In genomic region chr7:121873795-121874194, GRCh38 we compare ENCODE assay signal across 10 cellular contexts. TPM values are rescaled to one million over a fixed set of nuclear protein-coding genes. Genes with fewer than 3 reads are reported as not detected.
DNase-seq lines count a peak whose midpoint lies in the region; ATAC-seq and TF ChIP-seq lines count a peak whose summit lies in the region.
"Had no signal": no experiment of that assay in that cellular context is flagged by ENCODE, and none has a peak within 500 bp of the region (broad histone marks: within the 10 kb centered on the region; RNA-seq: fewer than 3 reads in every experiment).

No MANE protein-coding gene starts in this region.

- intact Hi-C loops in psoas muscle (cut with DNase I): no loop called here
- intact Hi-C loops in CD4-positive, alpha-beta memory T cell (cut with micrococcal nuclease): no loop called here
- intact Hi-C loops in activated T-helper 1 cell treated with anti-CD3 and anti-CD28 coated beads, Interleukin-12 subunit alpha, Interleukin-12 subunit beta, Interleukin-2, Interleukin-4 antibody, amounts not matched to agents 30 ng/mL and 10 ng/mL and 1 ng/mL, durations not matched to agents 14 hours and 24 hours and 36 hours (cut with micrococcal nuclease): no loop called here

- peaks cover 10% of the 10 kb centered on the region for H3K4me1 ChIP-seq in SJSA1 (replicated peaks)
- H3K4me1 ChIP-seq in foreskin keratinocyte: peaks cover 31% of the 10 kb centered on the region
- no peaks in the 10 kb centered on the region for H3K4me1 ChIP-seq in psoas muscle
- H3K4me1 ChIP-seq in CD4-positive, alpha-beta memory T cell (ENCODE audit: insufficient read depth, low read length): no peaks in the 10 kb centered on the region

- POLR2A ChIA-PET in CD4-positive, alpha-beta memory T cell (lab: Charles Lee; ENCODE audit: partially characterized antibody): no interaction called here

- ATAC-seq in foreskin keratinocyte (peak; percentile 42), psoas muscle (no peak)

- TF ChIP-seq CTCF in GM13976 (IDR thresholded peaks at IDR 0.05; ENCODE audit: borderline replicate concordance, control extremely low read depth, extremely low read depth, insufficient read depth, missing control alignments) (no peak), foreskin keratinocyte (conservative IDR thresholded peaks at IDR 0.05) (no peak), psoas muscle (IDR thresholded peaks at IDR 0.05) (no peak)

- H3K27ac Mint-ChIP-seq in CD4-positive, alpha-beta memory T cell: no peak overlapping the region
- H3K27ac Mint-ChIP-seq in activated T-helper 1 cell treated with anti-CD3 and anti-CD28 coated beads, Interleukin-12 subunit alpha, Interleukin-12 subunit beta, Interleukin-2, Interleukin-4 antibody, amounts not matched to agents 30 ng/mL and 10 ng/mL and 1 ng/mL, durations not matched to agents 14 hours and 24 hours and 36 hours: no peak overlapping the region
- H3K27ac Mint-ChIP-seq: activated naive CD4-positive, alpha-beta T cell treated with anti-CD3 and anti-CD28 coated beads, Interleukin-2, amount 10 ng/mL, durations not matched to agents 7 days and 5 days had no signal

- peak overlapping the region in 1 of 8 donors; percentile 50 for H3K4me3 Mint-ChIP-seq in CD4-positive, alpha-beta memory T cell
- H3K4me3 Mint-ChIP-seq in activated T-helper 1 cell treated with anti-CD3 and anti-CD28 coated beads, Interleukin-12 subunit alpha, Interleukin-12 subunit beta, Interleukin-2, Interleukin-4 antibody, amounts not matched to agents 30 ng/mL and 10 ng/mL and 1 ng/mL, durations not matched to agents 14 hours and 24 hours and 36 hours: no peak overlapping the region

- in situ Hi-C loops in GM13976 (cut with MboI; ENCODE audit: low sequenced_read_pairs, unreplicated experiment): no loop called here

- no peaks in the 10 kb centered on the region for H3K36me3 Mint-ChIP-seq in CD4-positive, alpha-beta memory T cell
- H3K36me3 Mint-ChIP-seq in activated T-helper 1 cell treated with anti-CD3 and anti-CD28 coated beads, Interleukin-12 subunit alpha, Interleukin-12 subunit beta, Interleukin-2, Interleukin-4 antibody, amounts not matched to agents 30 ng/mL and 10 ng/mL and 1 ng/mL, durations not matched to agents 14 hours and 24 hours and 36 hours (ENCODE audit: low read depth): no peaks in the 10 kb centered on the region
- H3K36me3 Mint-ChIP-seq: activated naive CD4-positive, alpha-beta T cell treated with anti-CD3 and anti-CD28 coated beads, Interleukin-2, amount 10 ng/mL, durations not matched to agents 7 days and 5 days had no signal

- peaks cover 0 to 9% (median 4%) of the 10 kb centered on the region in 8 donors for H3K9me3 Mint-ChIP-seq in CD4-positive, alpha-beta memory T cell
- no peaks in the 10 kb centered on the region for H3K9me3 Mint-ChIP-seq in activated T-helper 1 cell treated with anti-CD3 and anti-CD28 coated beads, Interleukin-12 subunit alpha, Interleukin-12 subunit beta, Interleukin-2, Interleukin-4 antibody, amounts not matched to agents 30 ng/mL and 10 ng/mL and 1 ng/mL, durations not matched to agents 14 hours and 24 hours and 36 hours
- H3K9me3 Mint-ChIP-seq: activated naive CD4-positive, alpha-beta T cell treated with anti-CD3 and anti-CD28 coated beads, Interleukin-2, amount 10 ng/mL, durations not matched to agents 7 days and 5 days had no signal

- peak overlapping the region; percentile 26 for H3K4me3 ChIP-seq in SJSA1
- H3K4me3 ChIP-seq in psoas muscle: peak overlapping the region; percentile 60
- no peak overlapping the region for H3K4me3 ChIP-seq in CD4-positive, alpha-beta memory T cell (ENCODE audit: low read length in 2 of 2)

- WGBS in psoas muscle, 3 donors: 6 to 7% (median 7%) methylated on average over 10 of the region's 10 CpGs

- H3K27ac ChIP-seq in SJSA1: no peak overlapping the region
- H3K27ac ChIP-seq in foreskin keratinocyte: peak overlapping the region; percentile 43
- H3K27ac ChIP-seq in psoas muscle: no peak overlapping the region
- no peak overlapping the region for H3K27ac ChIP-seq in CD4-positive, alpha-beta memory T cell (ENCODE audit: low read depth, low read length)

- peaks cover 0 to 6% (median 4%) of the 10 kb centered on the region in 4 donors for H3K4me1 Mint-ChIP-seq in CD4-positive, alpha-beta memory T cell
- H3K4me1 Mint-ChIP-seq in activated T-helper 1 cell treated with anti-CD3 and anti-CD28 coated beads, Interleukin-12 subunit alpha, Interleukin-12 subunit beta, Interleukin-2, Interleukin-4 antibody, amounts not matched to agents 30 ng/mL and 10 ng/mL and 1 ng/mL, durations not matched to agents 14 hours and 24 hours and 36 hours (ENCODE audit: low read depth): no peaks in the 10 kb centered on the region

- peak; percentile 11 for DNase-seq in GM13976 (ENCODE audit: low spot score)
- no peak for DNase-seq in SJSA1 (ENCODE audit: low read depth in 1 of 2, low spot score in 2 of 2)
- DNase-seq in foreskin keratinocyte: peak; percentile 73 to 80
- no peak for DNase-seq in psoas muscle
- no peak for DNase-seq in CD4-positive, alpha-beta memory T cell
- DNase-seq in activated T-helper 1 cell treated with anti-CD3 and anti-CD28 coated beads, Interleukin-12 subunit alpha, Interleukin-12 subunit beta, Interleukin-2, Interleukin-4 antibody, amounts not matched to agents 30 ng/mL and 10 ng/mL and 1 ng/mL, durations not matched to agents 14 hours and 24 hours and 36 hours (ENCODE audit: low spot score): no peak
- no peak for DNase-seq in NCI-H510A (lab: John Stamatoyannopoulos, UW)
- DNase-seq in DMS79 treated with DMSO at 0.1 percent for 48 hours (lab: John Stamatoyannopoulos, UW): no peak
- DNase-seq: activated naive CD4-positive, alpha-beta T cell treated with anti-CD3 and anti-CD28 coated beads, Interleukin-2, amount 10 ng/mL, durations not matched to agents 7 days and 5 days had no signal

- peaks cover 81% of the 10 kb centered on the region for H3K27me3 ChIP-seq in SJSA1 (replicated peaks)
- no peaks in the 10 kb centered on the region for H3K27me3 ChIP-seq in foreskin keratinocyte
- peaks cover 2 to 45% (median 10%) of the 10 kb centered on the region in 3 donors for H3K27me3 ChIP-seq in psoas muscle (ENCODE audit: insufficient read depth in 3 of 3, low read length in 2 of 3)
- no peaks in the 10 kb centered on the region for H3K27me3 ChIP-seq in CD4-positive, alpha-beta memory T cell (ENCODE audit: insufficient read depth, low read length)

- CTCF ChIA-PET in CD4-positive, alpha-beta memory T cell (lab: Charles Lee; ENCODE audit: partially characterized antibody): no interaction called here

- no peaks in the 10 kb centered on the region for H3K9me3 ChIP-seq in SJSA1 (replicated peaks)
- no peaks in the 10 kb centered on the region for H3K9me3 ChIP-seq in psoas muscle
- H3K9me3 ChIP-seq in CD4-positive, alpha-beta memory T cell (ENCODE audit: control insufficient read depth in 1 of 2, low read length in 2 of 2): no peaks in the 10 kb centered on the region

- H3K36me3 ChIP-seq in SJSA1 (no peaks in the 10 kb centered on the region), psoas muscle (ENCODE audit: insufficient read depth in 1 of 2, low read depth in 1 of 2) (no peaks in the 10 kb centered on the region)
- no peaks in the 10 kb centered on the region for H3K36me3 ChIP-seq in CD4-positive, alpha-beta memory T cell (ENCODE audit: insufficient read depth, low read length)

- H3K27me3 Mint-ChIP-seq in CD4-positive, alpha-beta memory T cell: peaks cover 10 to 25% of the 10 kb centered on the region in 2 donors
- peaks cover 31% of the 10 kb centered on the region for H3K27me3 Mint-ChIP-seq in activated T-helper 1 cell treated with anti-CD3 and anti-CD28 coated beads, Interleukin-12 subunit alpha, Interleukin-12 subunit beta, Interleukin-2, Interleukin-4 antibody, amounts not matched to agents 30 ng/mL and 10 ng/mL and 1 ng/mL, durations not matched to agents 14 hours and 24 hours and 36 hours (ENCODE audit: insufficient read depth)

RNA-seq across cellular contexts. Expression of gene PTPRZ1, which starts 0.8 kb away (rescaled TPM):
- total RNA-seq in SJSA1 (2014; rRNA removed; shearing (Covaris generic)): 0.22 TPM in 1 of 2 replicates, not detected in the other
- total RNA-seq in foreskin keratinocyte: 29.9 and 32.3 TPM in 2 replicates
- polyA plus RNA-seq in foreskin keratinocyte: 7.8 and 10.0 TPM in 2 replicates
- under 1 TPM in 1 of 4 donors, not detected in 3; 0.30 TPM for total RNA-seq in psoas muscle
- under 1 TPM in 2 of 3 donors, not detected in 1; 0.01 to 0.08 TPM for polyA plus RNA-seq in psoas muscle
- not detected for total RNA-seq in CD4-positive, alpha-beta memory T cell
- polyA plus RNA-seq in CD4-positive, alpha-beta memory T cell: not detected
- total RNA-seq in activated T-helper 1 cell treated with anti-CD3 and anti-CD28 coated beads, Interleukin-12 subunit alpha, Interleukin-12 subunit beta, Interleukin-2, Interleukin-4 antibody, amounts not matched to agents 30 ng/mL and 10 ng/mL and 1 ng/mL, durations not matched to agents 14 hours and 24 hours and 36 hours: not detected in 2 replicates
- total RNA-seq: renal cortical epithelial cell had no signal

Comparison
In these comparisons a context has a peak if more than half of its experiments do, and no peak if none do; other contexts are left out.
1. DNase-seq: peak in GM13976 (single experiment) and foreskin keratinocyte (2 of 2); none in SJSA1 (0 of 2), psoas muscle (0 of 2), CD4-positive, alpha-beta memory T cell (0 of 5), activated T-helper 1 cell treated with anti-CD3 and anti-CD28 coated beads, Interleukin-12 subunit alpha, Interleukin-12 subunit beta, Interleukin-2, Interleukin-4 antibody, amounts not matched to agents 30 ng/mL and 10 ng/mL and 1 ng/mL, durations not matched to agents 14 hours and 24 hours and 36 hours (single experiment), NCI-H510A (single experiment) and DMS79 treated with DMSO at 0.1 percent for 48 hours (single experiment).
2. H3K4me3 ChIP-seq: peak in SJSA1 (single experiment) and psoas muscle (single experiment); none in CD4-positive, alpha-beta memory T cell (0 of 2).
3. RNA of gene PTPRZ1, which starts 0.8 kb away (total RNA-seq): 29.9 to 32.3 TPM in foreskin keratinocyte; 0.30 TPM in psoas muscle, 0.22 TPM in SJSA1, not detected in CD4-positive, alpha-beta memory T cell and not detected in activated T-helper 1 cell treated with anti-CD3 and anti-CD28 coated beads, Interleukin-12 subunit alpha, Interleukin-12 subunit beta, Interleukin-2, Interleukin-4 antibody, amounts not matched to agents 30 ng/mL and 10 ng/mL and 1 ng/mL, durations not matched to agents 14 hours and 24 hours and 36 hours; every median in the first group is over 10 times any median in the second.